ENCODE assay signal across 10 cellular contexts in the genomic region with DNA sequence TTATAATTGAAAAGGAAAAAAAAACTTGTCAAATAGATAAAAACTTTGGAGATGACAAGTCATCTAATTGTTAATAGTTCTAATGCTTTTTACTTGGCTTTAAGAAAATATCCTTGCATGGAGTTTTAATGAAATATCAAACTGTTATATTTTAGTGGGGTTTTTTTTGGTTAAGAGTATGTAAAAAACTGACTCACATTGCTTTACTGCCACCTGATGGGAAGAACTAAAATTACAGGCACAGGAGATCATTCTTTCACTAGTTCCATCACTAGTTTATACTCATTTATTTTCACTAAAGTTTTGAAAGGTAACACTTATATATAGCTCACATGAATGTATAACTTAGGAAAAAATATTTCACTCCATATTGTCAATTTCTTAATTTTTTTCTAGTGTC.
DNase-seq lines count a peak whose midpoint lies in the region; ATAC-seq, FAIRE-seq and TF ChIP-seq lines count a peak whose summit lies in the region.
"Had no signal": no experiment of that assay in that cellular context is flagged by ENCODE, and none has a peak within 500 bp of the region (broad histone marks: within the 10 kb centered on the region; RNA-seq: fewer than 3 reads in every experiment).

No MANE protein-coding gene starts in this region.

- H3K27ac ChIP-seq in dorsolateral prefrontal cortex, result no peak overlapping the region
- H3K27ac ChIP-seq in left lung, result no peak overlapping the region

- H3K36me3 ChIP-seq in left lung, result no peaks in the 10 kb centered on the region

- H3K4me1 ChIP-seq in left lung, result no peaks in the 10 kb centered on the region

- H3K9me3 ChIP-seq in left lung, result peaks cover 0 to 5% of the 10 kb centered on the region in 2 donors

- ATAC-seq in HG02885 (IDR thresholded peaks at IDR 0.05; ENCODE audit: poor library complexity, unreplicated experiment), result peak; percentile 54
- no peak for ATAC-seq in left lung

- TF ChIP-seq CTCF in dorsolateral prefrontal cortex (IDR thresholded peaks at IDR 0.05 in 54 of 56, conservative IDR thresholded peaks at IDR 0.05 in 2 of 56; ENCODE audit: low read depth in 1 of 56, partially characterized antibody in 56 of 56) (peak in 10 of 56 donors; percentile 9 to 28 (median 20)), left lung (IDR thresholded peaks at IDR 0.05) (no peak)

- DNase-seq in RKO (ENCODE audit: low spot score), result peak; percentile 22
- DNase-seq in iPS-NIHi11 (ENCODE audit: low spot score), result peak; percentile 11
- DNase-seq in dorsolateral prefrontal cortex, result no peak
- DNase-seq in left lung, result no peak
- DNase-seq in activated CD4-positive, CD25-positive, alpha-beta regulatory T cell treated with anti-CD3 and anti-CD28 coated beads, Interleukin-2, amount 50 U/mL, for 72 hours, result no peak
- no peak for DNase-seq in GDM1 (lab: John Stamatoyannopoulos, UW)
- DNase-seq: activated CD4-positive, alpha-beta T cell treated with anti-CD3 and anti-CD28 coated beads, Interleukin-2, amount 50 U/mL, for 48 hours; NCI-H2029 treated with DMSO at 0.1 percent for 48 hours had no signal

- intact Hi-C loops in dorsolateral prefrontal cortex (cut with DNase I), result no loop called here
- intact Hi-C loops in left lung (cut with DNase I), result no loop called here

- FAIRE-seq in G401.6 (lab: Jason Lieb, UNC), result peak; percentile 53

- H3K4me3 ChIP-seq in dorsolateral prefrontal cortex (no peak overlapping the region), left lung (no peak overlapping the region)

- H3K27me3 ChIP-seq in dorsolateral prefrontal cortex (no peaks in the 10 kb centered on the region), left lung (no peaks in the 10 kb centered on the region)

Comparison
In these comparisons a context has a peak if more than half of its experiments do, and no peak if none do; other contexts are left out.
1. DNase-seq: peak in RKO (single experiment) and iPS-NIHi11 (single experiment); none in dorsolateral prefrontal cortex (0 of 10), left lung (0 of 2), activated CD4-positive, CD25-positive, alpha-beta regulatory T cell treated with anti-CD3 and anti-CD28 coated beads, Interleukin-2, amount 50 U/mL, for 72 hours (single experiment) and GDM1 (single experiment).